ENCODE assay signal across 9 cellular contexts in genomic region chr14:65832431-65833253, GRCh38.
DNase-seq lines count a peak whose midpoint lies in the region; ATAC-seq and TF ChIP-seq lines count a peak whose summit lies in the region.
"Had no signal": no experiment of that assay in that cellular context is flagged by ENCODE, and none has a peak within 500 bp of the region (broad histone marks: within the 10 kb centered on the region; RNA-seq: fewer than 3 reads in every experiment).

No MANE protein-coding gene starts in this region.

- H3K27ac ChIP-seq in RWPE2 (ENCODE audit: poor library complexity, severe bottlenecking) = no peak overlapping the region

- no peaks in the 10 kb centered on the region for H3K9me3 ChIP-seq in RWPE2 (ENCODE audit: severe bottlenecking)

- peaks cover 20% of the 10 kb centered on the region for H3K27me3 ChIP-seq in RWPE2 (ENCODE audit: insufficient read depth, poor library complexity, severe bottlenecking)

- H3K4me1 ChIP-seq in RWPE2 (ENCODE audit: insufficient read depth, poor library complexity, severe bottlenecking) = no peaks in the 10 kb centered on the region

- no peak overlapping the region for H3K4me3 ChIP-seq in RWPE2 (ENCODE audit: severe bottlenecking)

- DNase-seq in 8988T = peak; percentile 43
- DNase-seq in G401 (ENCODE audit: low spot score) = peak; percentile 34
- DNase-seq in RWPE2 (ENCODE audit: low spot score) = no peak
- DNase-seq in foreskin melanocyte = peak; percentile 23
- no peak for DNase-seq in GM19240 (ENCODE audit: insufficient read length, low spot score)
- no peak for DNase-seq in DMS79 treated with DMSO at 0.1 percent for 48 hours (lab: John Stamatoyannopoulos, UW)
- no peak for DNase-seq in DMS153 treated with DMSO at 0.1 percent for 48 hours (lab: John Stamatoyannopoulos, UW; ENCODE audit: unreplicated experiment)
- DNase-seq: activated CD8-positive, alpha-beta memory T cell treated with anti-CD3 and anti-CD28 coated beads, Interleukin-2, amount 50 U/mL, for 4 hours had no signal

- ATAC-seq in RWPE2 (ENCODE audit: low read depth) (no peak), GM21528 (IDR thresholded peaks at IDR 0.05; ENCODE audit: low FRiP score, unreplicated experiment) (no peak)

- no peaks in the 10 kb centered on the region for H3K36me3 ChIP-seq in RWPE2 (ENCODE audit: low read depth)

- TF ChIP-seq CTCF in RWPE2 (IDR thresholded peaks at IDR 0.05; ENCODE audit: poor library complexity, severe bottlenecking) = peak; percentile 34

- in situ Hi-C loops in G401 (cut with HindIII; ENCODE audit: low sequenced_read_pairs) = no loop called here

Comparison
In these comparisons a context has a peak if more than half of its experiments do, and no peak if none do; other contexts are left out.
1. DNase-seq: peak in 8988T (single experiment), G401 (single experiment) and foreskin melanocyte (single experiment); none in RWPE2 (single experiment), GM19240 (single experiment), DMS79 treated with DMSO at 0.1 percent for 48 hours (single experiment) and DMS153 treated with DMSO at 0.1 percent for 48 hours (single experiment).